Comparison of ENCODE assay signal across 12 cellular contexts in the genomic region with DNA sequence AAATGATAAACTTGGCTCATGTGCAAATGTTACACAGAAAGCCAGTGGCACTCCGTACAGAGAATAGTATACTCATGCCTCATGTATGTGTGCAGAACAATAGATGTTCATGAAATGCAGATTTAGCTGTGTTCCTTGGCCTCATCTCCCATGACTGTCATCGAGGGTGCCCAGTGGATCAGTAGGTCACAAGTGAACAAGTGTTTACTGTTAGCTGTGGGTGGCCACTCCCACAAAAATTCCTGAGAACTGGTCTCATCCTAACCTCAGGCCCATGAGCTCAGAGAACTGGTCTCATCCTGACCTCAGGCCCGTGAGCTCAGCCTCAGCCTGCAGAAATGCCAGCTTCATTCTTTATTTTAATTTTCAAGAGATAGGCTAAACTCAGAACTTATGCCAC.
DNase-seq lines count a peak whose midpoint lies in the region; ATAC-seq and TF ChIP-seq lines count a peak whose summit lies in the region.
"Had no signal": no experiment of that assay in that cellular context is flagged by ENCODE, and none has a peak within 500 bp of the region (broad histone marks: within the 10 kb centered on the region; RNA-seq: fewer than 3 reads in every experiment).

No MANE protein-coding gene starts in this region.

- no peaks in the 10 kb centered on the region for H3K9me3 Mint-ChIP-seq in neural crest cell
- H3K9me3 Mint-ChIP-seq in T-helper 2 cell treated with Interferon-gamma antibody and Interleukin-4, amounts not matched to agents 5 μg/mL and 100 μg/mL, for 36 hours = no peaks in the 10 kb centered on the region
- H3K9me3 Mint-ChIP-seq in activated naive CD8-positive, alpha-beta T cell treated with anti-CD3 and anti-CD28 coated beads, Interleukin-2, amount 50 U/mL, for 24 hours = no peaks in the 10 kb centered on the region
- H3K9me3 Mint-ChIP-seq: central memory CD8-positive, alpha-beta T cell had no signal

- no peaks in the 10 kb centered on the region for H3K9me2 ChIP-seq in PC-9 (ENCODE audit: insufficient read depth)

- H3K27ac ChIP-seq in PC-9 = no peak overlapping the region
- H3K27ac ChIP-seq: HL-60 had no signal

- TF ChIP-seq CTCF in PC-9 (conservative IDR thresholded peaks at IDR 0.05) (no peak), fibroblast of mammary gland (conservative IDR thresholded peaks at IDR 0.05; ENCODE audit: control insufficient read depth, insufficient read depth, low read depth, low read length) (no peak), neural crest cell (conservative IDR thresholded peaks at IDR 0.05) (no peak)

- H3K4me1 Mint-ChIP-seq in neural crest cell = peaks cover 26% of the 10 kb centered on the region
- H3K4me1 Mint-ChIP-seq in T-helper 2 cell treated with Interferon-gamma antibody and Interleukin-4, amounts not matched to agents 5 μg/mL and 100 μg/mL, for 36 hours (ENCODE audit: low read depth) = peaks cover 2% of the 10 kb centered on the region
- no peaks in the 10 kb centered on the region for H3K4me1 Mint-ChIP-seq in activated naive CD8-positive, alpha-beta T cell treated with anti-CD3 and anti-CD28 coated beads, Interleukin-2, amount 50 U/mL, for 24 hours

- peaks cover 6% of the 10 kb centered on the region for H3K4me1 ChIP-seq in PC-9 (replicated peaks; ENCODE audit: insufficient read depth)

- no peaks in the 10 kb centered on the region for H3K27me3 ChIP-seq in PC-9 (ENCODE audit: insufficient read depth, low read depth)

- no peak overlapping the region for H3K4me2 ChIP-seq in PC-9

- H3K36me3 ChIP-seq in PC-9 (ENCODE audit: low read depth) = no peaks in the 10 kb centered on the region

- peak overlapping the region; percentile 89 for H3K27ac Mint-ChIP-seq in neural crest cell (ENCODE audit: unreplicated experiment)
- no peak overlapping the region for H3K27ac Mint-ChIP-seq in T-helper 2 cell treated with Interferon-gamma antibody and Interleukin-4, amounts not matched to agents 5 μg/mL and 100 μg/mL, for 36 hours
- no peak overlapping the region for H3K27ac Mint-ChIP-seq in activated naive CD8-positive, alpha-beta T cell treated with anti-CD3 and anti-CD28 coated beads, Interleukin-2, amount 50 U/mL, for 24 hours

- POLR2A ChIA-PET in PC-9 (lab: Charles Lee; ENCODE audit: unreplicated experiment) = interaction anchor here (0.5 to 1.0 kb wide), 5 partner anchors 14 to 827 kb away, joined by 4 to 7 read pairs (median 6); a partner anchor contains a TSS

- intact Hi-C loops in PC-9 (cut with micrococcal nuclease; ENCODE audit: unreplicated experiment) = loop anchor here (10.0 kb wide), 1 partner anchor 764 kb away; a partner anchor contains a TSS

- no peaks in the 10 kb centered on the region for H3F3A ChIP-seq in PC-9 (ENCODE audit: insufficient read depth, low read depth)

- H3K79me2 ChIP-seq in PC-9 (ENCODE audit: low read depth) = no peaks in the 10 kb centered on the region

- no TSS peak for BruUV-seq in PC-9 (replicated peaks; lab: Mats Ljungman, UMichigan)

- H3K4me3 ChIP-seq in PC-9 (no peak overlapping the region), fibroblast of mammary gland (ENCODE audit: control insufficient read depth, low read depth, low read length) (no peak overlapping the region)

- peak overlapping the region; percentile 14 for H3K4me3 Mint-ChIP-seq in neural crest cell
- H3K4me3 Mint-ChIP-seq in T-helper 2 cell treated with Interferon-gamma antibody and Interleukin-4, amounts not matched to agents 5 μg/mL and 100 μg/mL, for 36 hours = no peak overlapping the region
- no peak overlapping the region for H3K4me3 Mint-ChIP-seq in activated naive CD8-positive, alpha-beta T cell treated with anti-CD3 and anti-CD28 coated beads, Interleukin-2, amount 50 U/mL, for 24 hours
- H3K4me3 Mint-ChIP-seq: central memory CD8-positive, alpha-beta T cell had no signal

- CTCF ChIA-PET in PC-9 (lab: Charles Lee) = interaction anchor here (0.6 to 0.9 kb wide), 3 partner anchors 307 to 757 kb away, joined by 3 to 4 read pairs (median 3); no protein-coding TSS in a partner anchor

- peak; percentile 94 for DNase-seq in AG20443 (ENCODE audit: low spot score)
- peak; percentile 37 to 67 for DNase-seq in PC-9
- peak; percentile 95 for DNase-seq in fibroblast of mammary gland (ENCODE audit: low read depth)
- peak; percentile 6 for DNase-seq in neural crest cell (ENCODE audit: low read depth, low spot score)
- no peak for DNase-seq in T-helper 2 cell treated with Interferon-gamma antibody and Interleukin-4, amounts not matched to agents 5 μg/mL and 100 μg/mL, for 36 hours (ENCODE audit: low spot score)
- no peak for DNase-seq in SHP77 (lab: John Stamatoyannopoulos, UW)
- DNase-seq in iPS-NIHi7 (ENCODE audit: extremely low spot score) = no peak
- DNase-seq in activated naive CD8-positive, alpha-beta T cell treated with anti-CD3 and anti-CD28 coated beads, Interleukin-2, amount 50 U/mL, for 24 hours = no peak
- DNase-seq: activated CD4-positive, alpha-beta T cell treated with anti-CD3 and anti-CD28 coated beads for 48 hours; NCI-H510A treated with DMSO at 0.1 percent for 48 hours had no signal

- no peak overlapping the region for H2AFZ ChIP-seq in PC-9

- no peaks in the 10 kb centered on the region for H4K20me1 ChIP-seq in PC-9 (ENCODE audit: insufficient read depth)

- ATAC-seq in activated naive CD8-positive, alpha-beta T cell treated with anti-CD3 and anti-CD28 coated beads, Interleukin-2, amount 50 U/mL, for 24 hours = no peak

- H3K36me3 Mint-ChIP-seq in neural crest cell (ENCODE audit: low read depth) = no peaks in the 10 kb centered on the region
- H3K36me3 Mint-ChIP-seq in T-helper 2 cell treated with Interferon-gamma antibody and Interleukin-4, amounts not matched to agents 5 μg/mL and 100 μg/mL, for 36 hours (ENCODE audit: low read depth) = no peaks in the 10 kb centered on the region
- no peaks in the 10 kb centered on the region for H3K36me3 Mint-ChIP-seq in activated naive CD8-positive, alpha-beta T cell treated with anti-CD3 and anti-CD28 coated beads, Interleukin-2, amount 50 U/mL, for 24 hours (ENCODE audit: low read depth)

- H3K9me3 ChIP-seq in PC-9 (ENCODE audit: insufficient read depth, low read depth) = no peaks in the 10 kb centered on the region

- H3K27me3 Mint-ChIP-seq in neural crest cell (ENCODE audit: low read depth) = no peaks in the 10 kb centered on the region
- peaks cover 38% of the 10 kb centered on the region for H3K27me3 Mint-ChIP-seq in T-helper 2 cell treated with Interferon-gamma antibody and Interleukin-4, amounts not matched to agents 5 μg/mL and 100 μg/mL, for 36 hours (ENCODE audit: low read depth)
- H3K27me3 Mint-ChIP-seq in activated naive CD8-positive, alpha-beta T cell treated with anti-CD3 and anti-CD28 coated beads, Interleukin-2, amount 50 U/mL, for 24 hours = no peaks in the 10 kb centered on the region

Comparison
In these comparisons a context has a peak if more than half of its experiments do, and no peak if none do; other contexts are left out.
1. DNase-seq: peak in AG20443 (single experiment), PC-9 (2 of 2), fibroblast of mammary gland (single experiment) and neural crest cell (single experiment); none in T-helper 2 cell treated with Interferon-gamma antibody and Interleukin-4, amounts not matched to agents 5 μg/mL and 100 μg/mL, for 36 hours (single experiment), SHP77 (0 of 2), iPS-NIHi7 (single experiment) and activated naive CD8-positive, alpha-beta T cell treated with anti-CD3 and anti-CD28 coated beads, Interleukin-2, amount 50 U/mL, for 24 hours (single experiment).